1 cellular context compared by ENCODE assay signal in the genomic region with DNA sequence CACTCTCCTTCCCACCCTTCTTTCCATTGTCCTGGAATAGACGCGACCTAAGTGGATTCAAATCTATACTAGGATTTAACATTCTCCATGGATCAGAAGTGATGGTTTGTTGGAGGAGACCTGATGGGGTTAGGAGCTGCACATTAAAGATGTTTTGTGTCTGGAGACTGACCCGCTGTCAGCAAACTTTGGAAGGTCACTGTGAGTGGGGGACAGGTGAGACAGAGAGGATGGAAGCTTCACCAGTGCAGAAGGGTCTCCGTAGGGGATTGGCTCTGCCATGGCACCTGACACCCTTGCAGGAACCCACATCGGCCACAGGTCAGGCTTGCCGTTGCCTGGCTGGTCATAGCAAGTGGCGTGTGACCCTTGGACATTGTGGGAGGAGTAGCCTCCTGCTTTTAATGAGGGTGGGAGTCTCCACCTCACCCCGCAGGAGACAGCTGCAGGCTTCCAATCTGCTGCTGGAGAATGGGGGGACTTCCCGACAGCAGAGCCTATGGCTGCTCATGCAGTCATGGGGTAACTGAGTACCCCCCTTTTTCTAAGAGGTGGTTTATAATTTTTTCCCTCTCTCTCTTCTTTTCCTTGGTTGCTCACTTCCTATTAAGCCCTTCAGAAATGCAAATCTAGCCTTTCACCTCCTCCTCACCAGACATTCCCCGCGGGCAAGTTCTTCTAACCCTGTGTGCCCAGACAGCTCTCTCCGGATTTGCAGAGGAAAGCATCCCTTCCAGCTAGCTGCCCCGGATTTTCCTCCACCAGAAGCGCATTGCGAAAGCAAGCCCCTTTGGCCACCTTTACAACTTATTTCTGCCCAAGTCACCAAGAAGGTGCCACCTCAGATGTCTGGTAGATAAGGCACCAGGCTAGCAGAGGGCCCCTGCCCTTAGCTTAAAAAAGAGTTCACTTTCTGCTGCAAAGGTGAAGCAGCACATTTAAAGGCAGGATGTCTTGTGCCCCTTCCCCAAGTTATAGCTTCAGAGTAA.
TF ChIP-seq lines count a peak whose summit lies in the region.

No MANE protein-coding gene starts in this region.

TF ChIP-seq in HepG2, 621 proteins besides CTCF, POLR2A, EP300 and RAD21 (continued from another document and continues in another):
- TF ChIP-seq ZNF609 (CRISPR knock-in tag; IDR thresholded peaks at IDR 0.05; ENCODE audit: borderline replicate concordance): peak; percentile 76
- TF ChIP-seq ZKSCAN5 (CRISPR knock-in tag; IDR thresholded peaks at IDR 0.05): no peak
- no peak for TF ChIP-seq ZNF3 (CRISPR knock-in tag; IDR thresholded peaks at IDR 0.05)
- TF ChIP-seq NR1H2 (CRISPR knock-in tag; IDR thresholded peaks at IDR 0.05; ENCODE audit: borderline replicate concordance, low read depth): no peak
- no peak for TF ChIP-seq DNMT3B (CRISPR knock-in tag; conservative IDR thresholded peaks at IDR 0.05)
- peak; percentile 25; the same call in 1 of the 2 replicates for TF ChIP-seq HOXD1 (CRISPR knock-in tag; IDR thresholded peaks at IDR 0.05)
- TF ChIP-seq BCL6 (CRISPR knock-in tag; IDR thresholded peaks at IDR 0.05): peak; percentile 38; the same call in 1 of the 2 replicates
- no peak for TF ChIP-seq PHB2 (IDR thresholded peaks at IDR 0.05; ENCODE audit: partially characterized antibody)
- no peak for TF ChIP-seq ATF6 (CRISPR knock-in tag; conservative IDR thresholded peaks at IDR 0.05)
- peak; percentile 33; the same call in 1 of the 2 replicates for TF ChIP-seq HNF1A (IDR thresholded peaks at IDR 0.05; ENCODE audit: low read depth)
- TF ChIP-seq HNF1A (CRISPR knock-in tag; IDR thresholded peaks at IDR 0.05; ENCODE audit: borderline replicate concordance): peak; percentile 64; the same call in 1 of the 2 replicates
- TF ChIP-seq ZNF703 (CRISPR knock-in tag; IDR thresholded peaks at IDR 0.05; ENCODE audit: borderline replicate concordance): no peak
- no peak for TF ChIP-seq TAF15 (IDR thresholded peaks at IDR 0.05; ENCODE audit: low read depth, low read length, poor library complexity, severe bottlenecking)
- no peak for TF ChIP-seq HDAC6 (IDR thresholded peaks at IDR 0.05; ENCODE audit: low read depth, low read length)
- no peak for TF ChIP-seq GLI4 (CRISPR knock-in tag; IDR thresholded peaks at IDR 0.05; ENCODE audit: borderline replicate concordance)
- TF ChIP-seq HNF4G (IDR thresholded peaks at IDR 0.05; ENCODE audit: borderline replicate concordance, low read depth, low read length): peak; percentile 88
- peak; percentile 45; the same call in 1 of the 2 replicates for TF ChIP-seq HNF4G (CRISPR knock-in tag; IDR thresholded peaks at IDR 0.05; ENCODE audit: borderline replicate concordance, low read depth)
- TF ChIP-seq, protein P1, sequence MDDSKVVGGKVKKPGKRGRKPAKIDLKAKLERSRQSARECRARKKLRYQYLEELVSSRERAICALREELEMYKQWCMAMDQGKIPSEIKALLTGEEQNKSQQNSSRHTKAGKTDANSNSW (CRISPR knock-in tag; IDR thresholded peaks at IDR 0.05; ENCODE audit: borderline replicate concordance): no peak
- peak; percentile 55 for TF ChIP-seq RXRB (CRISPR knock-in tag; IDR thresholded peaks at IDR 0.05; ENCODE audit: borderline replicate concordance)
- TF ChIP-seq SAFB2 (CRISPR knock-in tag; IDR thresholded peaks at IDR 0.05; ENCODE audit: borderline replicate concordance, low read depth): no peak
- TF ChIP-seq FOSL1 (CRISPR knock-in tag; IDR thresholded peaks at IDR 0.05; ENCODE audit: borderline replicate concordance): no peak
- TF ChIP-seq TEAD3 (CRISPR knock-in tag; optimal IDR thresholded peaks at IDR 0.05; ENCODE audit: borderline replicate concordance): peak; percentile 16
- TF ChIP-seq, protein P2, sequence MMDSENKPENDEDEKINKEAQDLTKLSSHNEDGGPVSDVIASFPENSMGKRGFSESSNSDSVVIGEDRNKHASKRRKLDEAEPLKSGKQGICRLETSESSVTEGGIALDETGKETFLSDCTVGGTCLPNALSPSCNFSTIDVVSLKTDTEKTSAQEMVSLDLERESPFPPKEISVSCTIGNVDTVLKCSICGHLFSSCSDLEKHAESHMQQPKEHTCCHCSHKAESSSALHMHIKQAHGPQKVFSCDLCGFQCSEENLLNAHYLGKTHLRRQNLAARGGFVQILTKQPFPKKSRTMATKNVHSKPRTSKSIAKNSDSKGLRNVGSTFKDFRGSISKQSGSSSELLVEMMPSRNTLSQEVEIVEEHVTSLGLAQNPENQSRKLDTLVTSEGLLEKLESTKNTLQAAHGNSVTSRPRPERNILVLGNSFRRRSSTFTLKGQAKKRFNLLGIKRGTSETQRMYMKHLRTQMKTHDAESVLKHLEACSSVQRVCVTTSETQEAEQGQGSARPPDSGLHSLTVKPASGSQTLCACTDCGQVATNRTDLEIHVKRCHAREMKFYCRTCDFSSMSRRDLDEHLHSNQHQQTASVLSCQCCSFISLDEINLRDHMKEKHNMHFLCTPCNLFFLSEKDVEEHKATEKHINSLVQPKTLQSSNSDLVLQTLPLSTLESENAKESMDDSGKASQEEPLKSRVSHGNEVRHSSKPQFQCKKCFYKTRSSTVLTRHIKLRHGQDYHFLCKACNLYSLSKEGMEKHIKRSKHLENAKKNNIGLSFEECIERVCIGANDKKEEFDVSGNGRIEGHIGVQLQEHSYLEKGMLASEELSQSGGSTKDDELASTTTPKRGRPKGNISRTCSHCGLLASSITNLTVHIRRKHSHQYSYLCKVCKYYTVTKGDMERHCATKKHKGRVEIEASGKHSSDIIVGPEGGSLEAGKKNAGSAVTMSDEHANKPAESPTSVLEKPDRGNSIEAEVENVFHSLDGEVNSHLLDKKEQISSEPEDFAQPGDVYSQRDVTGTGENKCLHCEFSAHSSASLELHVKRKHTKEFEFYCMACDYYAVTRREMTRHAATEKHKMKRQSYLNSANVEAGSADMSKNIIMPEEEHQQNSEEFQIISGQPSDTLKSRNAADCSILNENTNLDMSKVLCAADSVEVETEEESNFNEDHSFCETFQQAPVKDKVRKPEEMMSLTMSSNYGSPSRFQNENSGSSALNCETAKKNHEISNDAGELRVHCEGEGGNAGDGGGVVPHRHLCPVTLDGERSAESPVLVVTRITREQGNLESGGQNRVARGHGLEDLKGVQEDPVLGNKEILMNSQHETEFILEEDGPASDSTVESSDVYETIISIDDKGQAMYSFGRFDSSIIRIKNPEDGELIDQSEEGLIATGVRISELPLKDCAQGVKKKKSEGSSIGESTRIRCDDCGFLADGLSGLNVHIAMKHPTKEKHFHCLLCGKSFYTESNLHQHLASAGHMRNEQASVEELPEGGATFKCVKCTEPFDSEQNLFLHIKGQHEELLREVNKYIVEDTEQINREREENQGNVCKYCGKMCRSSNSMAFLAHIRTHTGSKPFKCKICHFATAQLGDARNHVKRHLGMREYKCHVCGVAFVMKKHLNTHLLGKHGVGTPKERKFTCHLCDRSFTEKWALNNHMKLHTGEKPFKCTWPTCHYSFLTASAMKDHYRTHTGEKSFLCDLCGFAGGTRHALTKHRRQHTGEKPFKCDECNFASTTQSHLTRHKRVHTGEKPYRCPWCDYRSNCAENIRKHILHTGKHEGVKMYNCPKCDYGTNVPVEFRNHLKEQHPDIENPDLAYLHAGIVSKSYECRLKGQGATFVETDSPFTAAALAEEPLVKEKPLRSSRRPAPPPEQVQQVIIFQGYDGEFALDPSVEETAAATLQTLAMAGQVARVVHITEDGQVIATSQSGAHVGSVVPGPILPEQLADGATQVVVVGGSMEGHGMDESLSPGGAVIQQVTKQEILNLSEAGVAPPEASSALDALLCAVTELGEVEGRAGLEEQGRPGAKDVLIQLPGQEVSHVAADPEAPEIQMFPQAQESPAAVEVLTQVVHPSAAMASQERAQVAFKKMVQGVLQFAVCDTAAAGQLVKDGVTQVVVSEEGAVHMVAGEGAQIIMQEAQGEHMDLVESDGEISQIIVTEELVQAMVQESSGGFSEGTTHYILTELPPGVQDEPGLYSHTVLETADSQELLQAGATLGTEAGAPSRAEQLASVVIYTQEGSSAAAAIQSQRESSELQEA (CRISPR knock-in tag; IDR thresholded peaks at IDR 0.05; ENCODE audit: not compliant biosample characterization): no peak
- TF ChIP-seq FOXO4 (CRISPR knock-in tag; conservative IDR thresholded peaks at IDR 0.05): no peak
- no peak for TF ChIP-seq ZNF335 (CRISPR knock-in tag; IDR thresholded peaks at IDR 0.05)
- peak; percentile 58 for TF ChIP-seq CEBPG (CRISPR knock-in tag; IDR thresholded peaks at IDR 0.05)
